In the genomic region with DNA sequence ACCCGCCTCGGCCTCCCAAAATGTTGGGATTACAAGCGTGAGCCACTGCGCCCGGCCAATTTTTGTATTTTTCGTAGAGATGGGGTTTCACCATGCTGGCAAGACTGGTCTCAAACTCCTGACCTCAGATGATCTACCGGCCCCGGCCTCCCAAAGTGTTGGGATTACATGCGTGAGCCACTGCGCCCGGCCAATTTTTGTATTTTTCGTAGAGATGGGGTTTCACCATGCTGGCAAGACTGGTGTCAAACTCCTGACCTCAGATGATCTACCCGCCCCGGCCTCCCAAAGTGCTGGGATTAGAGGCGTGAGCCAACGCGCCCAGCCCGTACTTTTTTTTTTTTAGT, we compare ENCODE assay signal across 9 cellular contexts. TPM values are rescaled to one million over a fixed set of nuclear protein-coding genes. Genes with fewer than 3 reads are reported as not detected.
DNase-seq lines count a peak whose midpoint lies in the region; ATAC-seq and TF ChIP-seq lines count a peak whose summit lies in the region.
"Not testable (repeated sequence)": the region's sequence is repeated elsewhere in the genome, so short reads cannot be mapped to it uniquely, and the experiment has no call there.
"Had no signal": no experiment of that assay in that cellular context is flagged by ENCODE, and none has a peak within 500 bp of the region (broad histone marks: within the 10 kb centered on the region; RNA-seq: fewer than 3 reads in every experiment).

No MANE protein-coding gene starts in this region.

- H3K9ac ChIP-seq in HCT116 (ENCODE audit: low read length): peak overlapping the region; percentile 100

- H2AFZ ChIP-seq in HCT116 (ENCODE audit: low read depth, low read length, poor library complexity, severe bottlenecking): not testable (repeated sequence)

- not testable (repeated sequence) for H3K9me2 ChIP-seq in HCT116 (ENCODE audit: insufficient read depth)

- not testable (repeated sequence) for H3K27me3 ChIP-seq in BE2C; HCT116 (ENCODE audit: insufficient read depth, low read length); RWPE2 (ENCODE audit: insufficient read depth, poor library complexity, severe bottlenecking); breast epithelium; heart left ventricle; stomach

- not testable (repeated sequence) for TF ChIP-seq RAD21 in HCT116 (IDR thresholded peaks at IDR 0.05; ENCODE audit: low read depth)

- H3K4me1 ChIP-seq in BE2C; RWPE2 (ENCODE audit: insufficient read depth, poor library complexity, severe bottlenecking): not testable (repeated sequence)
- H3K4me1 ChIP-seq in HCT116 (ENCODE audit: control insufficient read depth in 1 of 2, insufficient read depth in 2 of 2, low read length in 2 of 2): peaks cover 10 to 23% of the 10 kb centered on the region in 2 experiments
- peaks cover 10 to 11% of the 10 kb centered on the region in 2 donors for H3K4me1 ChIP-seq in breast epithelium
- peaks cover 3 to 35% (median 20%) of the 10 kb centered on the region in 12 donors for H3K4me1 ChIP-seq in heart left ventricle
- H3K4me1 ChIP-seq in stomach: peaks cover 19 to 43% (median 35%) of the 10 kb centered on the region in 4 donors

- H3K9me3 ChIP-seq in BE2C; HCT116 (ENCODE audit: control insufficient read depth in 1 of 2, insufficient read depth in 1 of 2, low read depth in 1 of 2, low read length in 2 of 2); RWPE2 (ENCODE audit: severe bottlenecking); breast epithelium; heart left ventricle; stomach: not testable (repeated sequence)

- RAD21 ChIA-PET in HCT116 (lab: Charles Lee; ENCODE audit: low non-redundant PET in 1 of 2, low total read pairs in 2 of 2, uncharacterized antibody in 2 of 2, unreplicated experiment in 2 of 2): not testable (repeated sequence)

- peaks cover 40% of the 10 kb centered on the region for H3K79me2 ChIP-seq in HCT116 (ENCODE audit: insufficient read depth, low read length)

- POLR2A ChIA-PET in HCT116 (lab: Charles Lee): not testable (repeated sequence)

- not testable (repeated sequence) for ATAC-seq in HCT116; RWPE2 (ENCODE audit: low read depth); heart left ventricle; natural killer cell treated with Interleukin-12 subunit alpha and Interleukin-12 subunit beta and Interleukin-15 and Interleukin-18, amount 100 ng/mL, for 72 hours

- peaks cover 36% of the 10 kb centered on the region for H3K36me3 Mint-ChIP-seq in activated T-cell treated with anti-CD3 and anti-CD28 coated beads, Interleukin-2, amount 50 U/mL, for 24 hours (ENCODE audit: low read depth)
- H3K36me3 Mint-ChIP-seq in natural killer cell treated with Interleukin-12 subunit alpha and Interleukin-12 subunit beta and Interleukin-15 and Interleukin-18, amount 100 ng/mL, for 72 hours: not testable (repeated sequence)

- TF ChIP-seq POLR2A in HCT116 (IDR thresholded peaks at IDR 0.05; ENCODE audit: borderline replicate concordance, extremely low read depth, insufficient read depth, insufficient read length); breast epithelium (IDR thresholded peaks at IDR 0.05); heart left ventricle (IDR thresholded peaks at IDR 0.05); stomach (IDR thresholded peaks at IDR 0.05): not testable (repeated sequence)

- intact Hi-C loops in HCT116 (cut with micrococcal nuclease) (loop anchor here (2.0 kb wide), 1 partner anchor 57 kb away; a partner anchor contains a TSS), heart left ventricle (cut with DNase I) (loop anchor here in 1 of 10 donors (10.0 kb wide), 1 partner anchor 331 kb away; a partner anchor contains a TSS)
- intact Hi-C loops in breast epithelium (cut with DNase I; ENCODE audit: low total_unique reads); stomach (cut with DNase I; ENCODE audit: low total_unique reads): not testable (repeated sequence)

- TF ChIP-seq EP300 in stomach (IDR thresholded peaks at IDR 0.05): not testable (repeated sequence)

- H3K4me2 ChIP-seq in HCT116 (ENCODE audit: low read length): peak overlapping the region; percentile 84

- not testable (repeated sequence) for H3K27me3 Mint-ChIP-seq in activated T-cell treated with anti-CD3 and anti-CD28 coated beads, Interleukin-2, amount 50 U/mL, for 24 hours; natural killer cell treated with Interleukin-12 subunit alpha and Interleukin-12 subunit beta and Interleukin-15 and Interleukin-18, amount 100 ng/mL, for 72 hours

- H3K27ac ChIP-seq in HCT116 (ENCODE audit: low read depth, low read length): peak overlapping the region; percentile 61
- H3K27ac ChIP-seq in RWPE2 (ENCODE audit: poor library complexity, severe bottlenecking): peak overlapping the region; percentile 75
- H3K27ac ChIP-seq in breast epithelium: peak overlapping the region in 1 of 2 donors; percentile 92
- not testable (repeated sequence) for H3K27ac ChIP-seq in heart left ventricle
- peak overlapping the region in 2 of 5 donors; percentile 92 to 97 for H3K27ac ChIP-seq in stomach

- TSS peak; percentile 89 for BruUV-seq in HCT116 (replicated peaks; lab: Mats Ljungman, UMichigan)

- 62 to 72% (median 66%) methylated on average over 18 of the region's 18 CpGs for WGBS in heart left ventricle, 4 donors
- WGBS in stomach, 5 donors: 60 to 66% (median 61%) methylated on average over 18 of the region's 18 CpGs

- H3K4me3 Mint-ChIP-seq in activated T-cell treated with anti-CD3 and anti-CD28 coated beads, Interleukin-2, amount 50 U/mL, for 24 hours: peak overlapping the region; percentile 100
- peak overlapping the region; percentile 99 for H3K4me3 Mint-ChIP-seq in natural killer cell treated with Interleukin-12 subunit alpha and Interleukin-12 subunit beta and Interleukin-15 and Interleukin-18, amount 100 ng/mL, for 72 hours

- peaks cover 26% of the 10 kb centered on the region for H3K4me1 Mint-ChIP-seq in activated T-cell treated with anti-CD3 and anti-CD28 coated beads, Interleukin-2, amount 50 U/mL, for 24 hours (ENCODE audit: low read depth)
- peaks cover 23% of the 10 kb centered on the region in 2 donors for H3K4me1 Mint-ChIP-seq in natural killer cell treated with Interleukin-12 subunit alpha and Interleukin-12 subunit beta and Interleukin-15 and Interleukin-18, amount 100 ng/mL, for 72 hours (ENCODE audit: low read depth in 2 of 2)

- H3K4me3 ChIP-seq in BE2C (ENCODE audit: low read depth, low read length) (peak overlapping the region; percentile 83; the same call in 1 of the 2 replicates), HCT116 (replicated peaks in 1 of 2; ENCODE audit: low read depth in 1 of 2, low read length in 2 of 2) (peak overlapping the region; percentile 22 to 100), breast epithelium (peak overlapping the region in 2 of 3 donors; percentile 36 to 65), heart left ventricle (peak overlapping the region in 7 of 12 donors; percentile 67 to 95 (median 82)), stomach (peak overlapping the region in 3 of 4 donors; percentile 16 to 78 (median 75))
- H3K4me3 ChIP-seq in RWPE2 (ENCODE audit: severe bottlenecking): not testable (repeated sequence)

- DNase-seq in BE2C; HCT116 (ENCODE audit: low read depth, low spot score); RWPE2 (ENCODE audit: low spot score); activated T-cell treated with anti-CD3 and anti-CD28 coated beads, Interleukin-2, amount 50 U/mL, for 24 hours; breast epithelium (ENCODE audit: low spot score in 2 of 2); heart left ventricle; natural killer cell treated with Interleukin-12 subunit alpha and Interleukin-12 subunit beta and Interleukin-15 and Interleukin-18, amount 100 ng/mL, for 72 hours (ENCODE audit: low spot score); stomach: not testable (repeated sequence)

- H4K20me1 ChIP-seq in HCT116 (ENCODE audit: insufficient read depth): not testable (repeated sequence)

- H3K36me3 ChIP-seq in BE2C; HCT116 (ENCODE audit: control insufficient read depth in 1 of 2, insufficient read depth in 2 of 2, low read length in 2 of 2); breast epithelium: not testable (repeated sequence)
- peaks cover 11% of the 10 kb centered on the region; the same call in 1 of the 2 replicates for H3K36me3 ChIP-seq in RWPE2 (ENCODE audit: low read depth)
- peaks cover 0 to 11% (median 3%) of the 10 kb centered on the region in 9 donors for H3K36me3 ChIP-seq in heart left ventricle
- H3K36me3 ChIP-seq in stomach: peaks cover 0 to 14% (median 9%) of the 10 kb centered on the region in 4 donors

- CTCF ChIA-PET in HCT116 (lab: Charles Lee): interaction anchor here (0.6 to 0.9 kb wide), 2 partner anchors 11 to 29 kb away, joined by 4 to 6 read pairs; no protein-coding TSS in a partner anchor

- TF ChIP-seq CTCF in BE2C (IDR thresholded peaks at IDR 0.05; ENCODE audit: low read depth, low read length); HCT116 (IDR thresholded peaks at IDR 0.05 in 2 of 3, conservative IDR thresholded peaks at IDR 0.05 in 1 of 3; ENCODE audit: borderline replicate concordance in 1 of 3, insufficient read depth in 1 of 3, low read depth in 2 of 3, low read length in 2 of 3); RWPE2 (IDR thresholded peaks at IDR 0.05; ENCODE audit: poor library complexity, severe bottlenecking); breast epithelium (IDR thresholded peaks at IDR 0.05); heart left ventricle (IDR thresholded peaks at IDR 0.05); stomach (IDR thresholded peaks at IDR 0.05): not testable (repeated sequence)

- H3K9me3 Mint-ChIP-seq in activated T-cell treated with anti-CD3 and anti-CD28 coated beads, Interleukin-2, amount 50 U/mL, for 24 hours; natural killer cell treated with Interleukin-12 subunit alpha and Interleukin-12 subunit beta and Interleukin-15 and Interleukin-18, amount 100 ng/mL, for 72 hours: not testable (repeated sequence)

- H3K27ac Mint-ChIP-seq in activated T-cell treated with anti-CD3 and anti-CD28 coated beads, Interleukin-2, amount 50 U/mL, for 24 hours: peak overlapping the region; percentile 100
- H3K27ac Mint-ChIP-seq in natural killer cell treated with Interleukin-12 subunit alpha and Interleukin-12 subunit beta and Interleukin-15 and Interleukin-18, amount 100 ng/mL, for 72 hours: peak overlapping the region; percentile 95 to 99

RNA-seq across cellular contexts. Expression of a gene that starts 0.5 kb away (rescaled TPM):
- 1,092 TPM for polyA plus RNA-seq in BE2C (2012; ENCODE audit: insufficient read depth, insufficient read length, low read depth)
- total RNA-seq in HCT116 (2021; ENCODE audit: unreplicated experiment): 536 TPM
- polyA plus RNA-seq in HCT116 (2012): 1,028 and 1,102 TPM in 2 replicates
- total RNA-seq in breast epithelium: 100 to 1,000 TPM; 257 to 326 (median 293) TPM
- 1,000 to 10,000 TPM in 4 of 9 donors, 100 to 1,000 TPM in 5; 673 to 1,925 (median 988) TPM for total RNA-seq in heart left ventricle
- 1,000 to 10,000 TPM; 2,141 to 2,448 TPM for polyA plus RNA-seq in heart left ventricle
- total RNA-seq in natural killer cell treated with Interleukin-12 subunit alpha and Interleukin-12 subunit beta and Interleukin-15 and Interleukin-18, amount 100 ng/mL, for 72 hours: 100 to 1,000 TPM; 383 to 427 TPM
- total RNA-seq in stomach: 1,000 to 10,000 TPM in 1 of 5 donors, 100 to 1,000 TPM in 4; 107 to 1,004 (median 523) TPM
- 1,000 to 10,000 TPM in 2 of 3 donors, 100 to 1,000 TPM in 1; 910 to 1,045 (median 1,001) TPM for polyA plus RNA-seq in stomach

RNA-seq across cellular contexts. Expression of a gene that starts 12.4 kb away (rescaled TPM):
- 208 TPM for polyA plus RNA-seq in BE2C (2012; ENCODE audit: insufficient read depth, insufficient read length, low read depth)
- total RNA-seq in HCT116 (2021; ENCODE audit: unreplicated experiment) (87.0 TPM), breast epithelium (10 to 100 TPM; 50.9 to 81.4 (median 79.3) TPM), heart left ventricle (10 to 100 TPM; 47.4 to 73.1 (median 54.5) TPM), stomach (100 to 1,000 TPM in 1 of 5 donors, 10 to 100 TPM in 4; 33.6 to 161 (median 40.3) TPM)
- 112 and 113 TPM in 2 replicates for polyA plus RNA-seq in HCT116 (2012)
- polyA plus RNA-seq in heart left ventricle (10 to 100 TPM; 46.7 to 83.1 TPM), stomach (10 to 100 TPM; 62.3 to 74.2 (median 64.8) TPM)
- 10 to 100 TPM; 87.8 to 96.6 TPM for total RNA-seq in natural killer cell treated with Interleukin-12 subunit alpha and Interleukin-12 subunit beta and Interleukin-15 and Interleukin-18, amount 100 ng/mL, for 72 hours

RNA-seq across cellular contexts. Expression of a gene that starts 35.1 kb away (rescaled TPM):
- 17.7 TPM for polyA plus RNA-seq in BE2C (2012; ENCODE audit: insufficient read depth, insufficient read length, low read depth)
- total RNA-seq in HCT116 (2021; ENCODE audit: unreplicated experiment) (25.3 TPM), breast epithelium (10 to 100 TPM in 2 of 3 donors, 1 to 10 TPM in 1; 5.9 to 27.4 (median 19.7) TPM), heart left ventricle (10 to 100 TPM in 8 of 9 donors, 1 to 10 TPM in 1; 9.7 to 26.1 (median 18.8) TPM), stomach (10 to 100 TPM in 3 of 5 donors, 1 to 10 TPM in 2; 4.3 to 71.4 (median 14.9) TPM)
- 11.4 and 13.8 TPM in 2 replicates for polyA plus RNA-seq in HCT116 (2012)
- polyA plus RNA-seq in heart left ventricle (10 to 100 TPM; 19.6 to 19.9 TPM), stomach (1 to 10 TPM; 4.9 to 8.0 (median 5.8) TPM)
- 10 to 100 TPM; 29.4 to 43.8 TPM for total RNA-seq in natural killer cell treated with Interleukin-12 subunit alpha and Interleukin-12 subunit beta and Interleukin-15 and Interleukin-18, amount 100 ng/mL, for 72 hours

RNA-seq across cellular contexts. Expression of a gene that starts 56.9 kb away (rescaled TPM):
- polyA plus RNA-seq in BE2C (2012; ENCODE audit: insufficient read depth, insufficient read length, low read depth): 50.2 TPM
- total RNA-seq in HCT116 (2021; ENCODE audit: unreplicated experiment) (10.8 TPM), breast epithelium (under 1 TPM; 0.16 to 0.33 (median 0.29) TPM), heart left ventricle (1 to 10 TPM; 1.9 to 5.7 (median 4.2) TPM), stomach (1 to 10 TPM in 1 of 5 donors, under 1 TPM in 1, not detected in 3; 0.58 to 1.1 TPM)
- 13.7 and 14.7 TPM in 2 replicates for polyA plus RNA-seq in HCT116 (2012)
- polyA plus RNA-seq in heart left ventricle (1 to 10 TPM; 3.8 to 4.8 TPM), stomach (1 to 10 TPM in 1 of 3 donors, under 1 TPM in 2; 0.35 to 1.6 (median 0.92) TPM)
- total RNA-seq in natural killer cell treated with Interleukin-12 subunit alpha and Interleukin-12 subunit beta and Interleukin-15 and Interleukin-18, amount 100 ng/mL, for 72 hours: not detected
- total RNA-seq: T-helper 1 cell treated with Interleukin-12 subunit alpha and Interleukin-12 subunit beta and Interleukin-4 antibody, amounts not matched to agents 30 ng/mL and 1 ng/mL, for 36 hours had no signal
